In genomic region chr9:101235105-101235866, GRCh38 we compare ENCODE assay signal across 8 cellular contexts.
DNase-seq lines count a peak whose midpoint lies in the region; ATAC-seq and TF ChIP-seq lines count a peak whose summit lies in the region.

No MANE protein-coding gene starts in this region.

- DNase-seq in heart left ventricle (no peak), right cardiac atrium (no peak), NCI-H146 treated with DMSO at 0.1 percent for 48 hours (lab: John Stamatoyannopoulos, UW; ENCODE audit: unreplicated experiment) (peak; percentile 17), body of pancreas (no peak), midbrain (lab: John Stamatoyannopoulos, UW) (peak; percentile 78), mesenteric fat pad (ENCODE audit: low spot score) (no peak)
- no peak for DNase-seq in activated naive CD4-positive, alpha-beta T cell (lab: John Stamatoyannopoulos, UW)

- no peak overlapping the region for H3K27ac ChIP-seq in heart left ventricle
- H3K27ac ChIP-seq in right cardiac atrium (ENCODE audit: low read length): no peak overlapping the region
- no peak overlapping the region for H3K27ac ChIP-seq in body of pancreas

- H3K27me3 ChIP-seq in heart left ventricle (peaks cover 0 to 3% (median 0%) of the 10 kb centered on the region in 9 donors), right cardiac atrium (ENCODE audit: control insufficient read depth, insufficient read depth) (no peaks in the 10 kb centered on the region), body of pancreas (no peaks in the 10 kb centered on the region)

- H3K36me3 ChIP-seq in heart left ventricle: no peaks in the 10 kb centered on the region
- no peaks in the 10 kb centered on the region for H3K36me3 ChIP-seq in body of pancreas (replicated peaks in 1 of 2; ENCODE audit: insufficient read depth in 1 of 2, low read depth in 2 of 2)

- TF ChIP-seq POLR2A in heart left ventricle (IDR thresholded peaks at IDR 0.05) (no peak), body of pancreas (IDR thresholded peaks at IDR 0.05) (no peak)

- TF ChIP-seq CTCF in heart left ventricle (IDR thresholded peaks at IDR 0.05) (peak; percentile 32 to 67 (median 50)), body of pancreas (IDR thresholded peaks at IDR 0.05) (peak; percentile 16 to 70 (median 61))

- ATAC-seq in heart left ventricle (peak in 1 of 4 donors; percentile 36), right cardiac atrium (no peak), body of pancreas (no peak), HG02759 (IDR thresholded peaks at IDR 0.05; ENCODE audit: unreplicated experiment) (no peak)

- H3K9me3 ChIP-seq in heart left ventricle (peaks cover 0 to 4% (median 0%) of the 10 kb centered on the region in 12 donors), right cardiac atrium (ENCODE audit: control insufficient read depth, low read length) (no peaks in the 10 kb centered on the region), body of pancreas (peaks cover 0 to 4% (median 0%) of the 10 kb centered on the region in 3 donors)

- no peaks in the 10 kb centered on the region for H3K4me1 ChIP-seq in heart left ventricle
- H3K4me1 ChIP-seq in right cardiac atrium (ENCODE audit: control insufficient read depth, insufficient read depth, low read length): no peaks in the 10 kb centered on the region
- no peaks in the 10 kb centered on the region for H3K4me1 ChIP-seq in body of pancreas

- WGBS in heart left ventricle, 4 donors: 34 to 40% (median 35%) methylated on average over 6 of the region's 6 CpGs
- 29% methylated on average over 6 of the region's 6 CpGs for WGBS in right cardiac atrium
- 26 to 36% methylated on average over 6 of the region's 6 CpGs for WGBS in body of pancreas, 2 donors

- H3K4me3 ChIP-seq in heart left ventricle (no peak overlapping the region), right cardiac atrium (ENCODE audit: low read length) (no peak overlapping the region), body of pancreas (no peak overlapping the region)

- intact Hi-C loops in heart left ventricle (cut with DNase I): loop anchor here (1.0 to 10.0 kb wide), 8 partner anchors 116 to 630 kb away; no protein-coding TSS in a partner anchor
- intact Hi-C loops in right cardiac atrium (cut with DNase I): loop anchor here in 2 of 4 donors (5.0 kb wide), 1 partner anchor 118 kb away; no protein-coding TSS in a partner anchor
- intact Hi-C loops in body of pancreas (cut with DNase I): loop anchor here (10.0 kb wide), 1 partner anchor 630 kb away; no protein-coding TSS in a partner anchor

Comparison
In these comparisons a context has a peak if more than half of its experiments do, and no peak if none do; other contexts are left out.
1. DNase-seq: peak in NCI-H146 treated with DMSO at 0.1 percent for 48 hours (single experiment) and midbrain (single experiment); none in heart left ventricle (0 of 5), right cardiac atrium (0 of 3), body of pancreas (0 of 4), mesenteric fat pad (single experiment) and activated naive CD4-positive, alpha-beta T cell (0 of 4).